ENCODE assay signal across 14 cellular contexts in genomic region chr13:99990045-99990977, GRCh38. TPM values are rescaled to one million over a fixed set of nuclear protein-coding genes. Genes with fewer than 3 reads are reported as not detected.
DNase-seq lines count a peak whose midpoint lies in the region; ATAC-seq and TF ChIP-seq lines count a peak whose summit lies in the region.
"Had no signal": no experiment of that assay in that cellular context is flagged by ENCODE, and none has a peak within 500 bp of the region (broad histone marks: within the 10 kb centered on the region; RNA-seq: fewer than 3 reads in every experiment).

No MANE protein-coding gene starts in this region.

- intact Hi-C loops in activated CD4-positive, alpha-beta memory T cell treated with anti-CD3 and anti-CD28 coated beads for 36 hours (cut with micrococcal nuclease): no loop called here
- intact Hi-C loops in esophagus muscularis mucosa (cut with DNase I): no loop called here

- peak; percentile 18 for DNase-seq in activated CD4-positive, alpha-beta T cell treated with anti-CD3 and anti-CD28 coated beads for 48 hours
- no peak for DNase-seq in activated CD4-positive, alpha-beta T cell treated with anti-CD3 and anti-CD28 coated beads for 1 hour
- DNase-seq in activated CD4-positive, alpha-beta memory T cell treated with anti-CD3 and anti-CD28 coated beads for 36 hours: peak; percentile 19
- DNase-seq in esophagus muscularis mucosa (ENCODE audit: extremely low spot score) (peak; percentile 79), retina (peak; percentile 85), GM23248 (no peak), SW480 (ENCODE audit: low spot score) (no peak)
- DNase-seq: amniotic stem cell, GDM1, HFFc6, midbrain, NCI-H1436 treated with DMSO at 0.1 percent for 48 hours, small intestine had no signal

- WGBS in esophagus muscularis mucosa: 12% methylated on average over 43 of the region's 43 CpGs
- WGBS in GM23248 (ENCODE audit: low coverage in 1 of 2, low lambda C conversion rate in 2 of 2, missing lambda C conversion rate in 2 of 2), 2 experiments: 13 to 15% methylated on average over 43 of the region's 43 CpGs

- H3F3A ChIP-seq in GM23248 (ENCODE audit: insufficient read depth): 0 out of 2 replicates have a peak, but pooled peaks cover 9% of the 10 kb centered on the region

- no peak overlapping the region for H3K4me2 ChIP-seq in GM23248 (ENCODE audit: unreplicated experiment)

- H3K36me3 ChIP-seq in esophagus muscularis mucosa (no peaks in the 10 kb centered on the region), GM23248 (ENCODE audit: low read depth) (no peaks in the 10 kb centered on the region)

- ATAC-seq in GM19395 (IDR thresholded peaks at IDR 0.05; ENCODE audit: unreplicated experiment): no peak

- no peaks in the 10 kb centered on the region for H3K9me3 ChIP-seq in esophagus muscularis mucosa
- H3K9me3 ChIP-seq in GM23248 (ENCODE audit: low read depth): no peaks in the 10 kb centered on the region

- H3K4me3 Mint-ChIP-seq in activated CD4-positive, alpha-beta memory T cell treated with anti-CD3 and anti-CD28 coated beads for 36 hours: no peak overlapping the region
- H3K4me3 Mint-ChIP-seq: HFFc6 had no signal

- H3K27me3 ChIP-seq in esophagus muscularis mucosa: peaks cover 5 to 100% (median 96%) of the 10 kb centered on the region in 4 donors
- H3K27me3 ChIP-seq in GM23248 (replicated peaks; ENCODE audit: insufficient read depth): peaks cover 96% of the 10 kb centered on the region

- H3K27me3 Mint-ChIP-seq in activated CD4-positive, alpha-beta memory T cell treated with anti-CD3 and anti-CD28 coated beads for 36 hours: peaks cover 82% of the 10 kb centered on the region

- H3K79me2 ChIP-seq in GM23248 (ENCODE audit: insufficient read depth): no peaks in the 10 kb centered on the region

- TF ChIP-seq CTCF in esophagus muscularis mucosa (IDR thresholded peaks at IDR 0.05): no peak

- POLR2A ChIA-PET in activated CD4-positive, alpha-beta memory T cell treated with anti-CD3 and anti-CD28 coated beads for 36 hours (lab: Charles Lee): no interaction called here

- H3K4me3 ChIP-seq in esophagus muscularis mucosa: no peak overlapping the region
- no peak overlapping the region for H3K4me3 ChIP-seq in GM23248

- TF ChIP-seq POLR2A in esophagus muscularis mucosa (IDR thresholded peaks at IDR 0.05; ENCODE audit: low read depth): no peak

- H3K27ac ChIP-seq in esophagus muscularis mucosa (replicated peaks in 1 of 4) (no peak overlapping the region), GM23248 (no peak overlapping the region)

- CTCF ChIA-PET in activated CD4-positive, alpha-beta memory T cell treated with anti-CD3 and anti-CD28 coated beads for 36 hours (lab: Charles Lee): interaction anchor here (0.9 kb wide), 1 partner anchor 524 kb away, joined by 4 read pairs; no protein-coding TSS in a partner anchor

- H3K36me3 Mint-ChIP-seq in activated CD4-positive, alpha-beta memory T cell treated with anti-CD3 and anti-CD28 coated beads for 36 hours: peaks cover 4% of the 10 kb centered on the region

- no peaks in the 10 kb centered on the region for H3K9me2 ChIP-seq in GM23248 (ENCODE audit: insufficient read depth)

- in situ Hi-C loops in GM23248 (cut with MboI): no loop called here

- H4K20me1 ChIP-seq in GM23248 (ENCODE audit: insufficient read depth): no peaks in the 10 kb centered on the region

- H3K4me1 ChIP-seq in esophagus muscularis mucosa (peaks cover 2 to 46% (median 33%) of the 10 kb centered on the region in 4 donors), GM23248 (ENCODE audit: insufficient read depth) (no peaks in the 10 kb centered on the region)

- no peak for TF ChIP-seq EP300 in esophagus muscularis mucosa (IDR thresholded peaks at IDR 0.05)

- H3K9me3 Mint-ChIP-seq in activated CD4-positive, alpha-beta memory T cell treated with anti-CD3 and anti-CD28 coated beads for 36 hours: no peaks in the 10 kb centered on the region
- H3K9me3 Mint-ChIP-seq: HFFc6 had no signal

- no peak overlapping the region for H2AFZ ChIP-seq in GM23248

- no peak overlapping the region for H3K27ac Mint-ChIP-seq in activated CD4-positive, alpha-beta memory T cell treated with anti-CD3 and anti-CD28 coated beads for 36 hours
- H3K27ac Mint-ChIP-seq: HFFc6 had no signal

- H3K4me1 Mint-ChIP-seq in activated CD4-positive, alpha-beta memory T cell treated with anti-CD3 and anti-CD28 coated beads for 36 hours (ENCODE audit: low read depth): peaks cover 22% of the 10 kb centered on the region

- H3K9ac ChIP-seq in GM23248: no peak overlapping the region

RNA-seq across cellular contexts. Expression of gene ZIC2, which starts 8.7 kb away (rescaled TPM):
- total RNA-seq in activated CD4-positive, alpha-beta memory T cell treated with anti-CD3 and anti-CD28 coated beads for 36 hours: not detected
- not detected for total RNA-seq in esophagus muscularis mucosa
- total RNA-seq in GM23248 (2014; rRNA removed; shearing (Covaris generic)): not detected in 2 replicates
- not detected in 2 replicates for polyA plus RNA-seq in GM23248 (2016; fragmentation: Nextera tagmentation; extraction: Ambion mirVana)

RNA-seq across cellular contexts. Expression of gene ZIC5, which starts 18.7 kb away (rescaled TPM):
- total RNA-seq in activated CD4-positive, alpha-beta memory T cell treated with anti-CD3 and anti-CD28 coated beads for 36 hours: not detected
- total RNA-seq in esophagus muscularis mucosa: not detected
- total RNA-seq in GM23248 (2014; rRNA removed; shearing (Covaris generic)): not detected in 2 replicates
- not detected in 2 replicates for polyA plus RNA-seq in GM23248 (2016; fragmentation: Nextera tagmentation; extraction: Ambion mirVana)
- total RNA-seq: HFFc6 had no signal

Comparison
In these comparisons a context has a peak if more than half of its experiments do, and no peak if none do; other contexts are left out.
1. DNase-seq: peak in activated CD4-positive, alpha-beta T cell treated with anti-CD3 and anti-CD28 coated beads for 48 hours (single experiment), activated CD4-positive, alpha-beta memory T cell treated with anti-CD3 and anti-CD28 coated beads for 36 hours (single experiment), esophagus muscularis mucosa (single experiment) and retina (single experiment); none in activated CD4-positive, alpha-beta T cell treated with anti-CD3 and anti-CD28 coated beads for 1 hour (single experiment), GM23248 (single experiment) and SW480 (single experiment).